7 cellular contexts compared by ENCODE assay signal in the genomic region with DNA sequence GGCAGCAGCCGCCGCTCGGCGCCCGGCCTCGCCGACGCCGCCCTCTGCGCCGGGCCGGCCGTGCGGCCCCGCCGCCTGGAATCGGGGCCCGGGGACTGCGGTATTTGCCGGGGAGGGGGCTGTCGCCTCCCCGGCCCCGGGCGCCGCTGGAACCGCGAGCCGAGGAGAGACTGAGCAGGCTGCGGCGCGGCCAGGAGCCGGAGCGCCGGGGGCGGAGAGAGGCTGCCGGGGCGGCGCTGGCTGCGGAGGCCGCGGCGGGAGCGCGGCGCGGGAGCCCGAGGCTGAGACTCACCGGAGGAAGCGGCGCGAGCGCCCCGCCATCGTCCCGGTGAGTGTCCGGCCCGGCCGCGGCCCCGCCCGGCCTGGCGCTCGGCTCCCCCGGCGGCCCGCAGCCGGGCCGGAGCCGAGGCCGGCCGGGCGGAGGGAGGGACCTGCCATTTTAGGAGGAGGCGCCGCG. TPM values are rescaled to one million over a fixed set of nuclear protein-coding genes. Genes with fewer than 3 reads are reported as not detected.
A peak's percentile ranks its signal among the peaks of the same experiment; 100 is the strongest.
DNase-seq lines count a peak whose midpoint lies in the region; ATAC-seq and TF ChIP-seq lines count a peak whose summit lies in the region.

No MANE protein-coding gene starts in this region.

- H3K4me1 Mint-ChIP-seq in MCF 10A (ENCODE audit: insufficient read depth, unreplicated experiment), result peaks cover 28% of the 10 kb centered on the region
- peaks cover 33% of the 10 kb centered on the region for H3K4me1 Mint-ChIP-seq in memory B cell

- H3K27me3 Mint-ChIP-seq in MCF 10A (ENCODE audit: insufficient read depth, unreplicated experiment) (no peaks in the 10 kb centered on the region), memory B cell (no peaks in the 10 kb centered on the region)

- no peak for TF ChIP-seq POLR2A in uterus (IDR thresholded peaks at IDR 0.05)

- TF ChIP-seq CTCF in GM13977 (IDR thresholded peaks at IDR 0.05; ENCODE audit: extremely low read depth, insufficient read depth, missing control alignments), result no peak
- TF ChIP-seq CTCF in MCF 10A (IDR thresholded peaks at IDR 0.05; ENCODE audit: unreplicated experiment), result no peak
- peak in 1 of 4 experiments; percentile 1 for TF ChIP-seq CTCF in uterus (IDR thresholded peaks at IDR 0.05)

- no peaks in the 10 kb centered on the region for H3K36me3 ChIP-seq in uterus

- no peaks in the 10 kb centered on the region for H3K27me3 ChIP-seq in uterus

- H3K4me3 Mint-ChIP-seq in MCF 10A (ENCODE audit: unreplicated experiment) (peak overlapping the region; percentile 99), memory B cell (peak overlapping the region; percentile 98)

- no TSS peak for BruUV-seq in MCF 10A (replicated peaks; lab: Mats Ljungman, UMichigan)

- DNase-seq in GM13977 (ENCODE audit: low spot score) (peak; percentile 41), MCF 10A (ENCODE audit: unreplicated experiment) (no peak), memory B cell (ENCODE audit: low spot score in 2 of 2) (no peak), uterus (no peak), midbrain (lab: John Stamatoyannopoulos, UW) (no peak)

- H3K36me3 Mint-ChIP-seq in MCF 10A (ENCODE audit: insufficient read depth, unreplicated experiment), result no peaks in the 10 kb centered on the region
- peaks cover 2% of the 10 kb centered on the region for H3K36me3 Mint-ChIP-seq in memory B cell

- ATAC-seq in memory B cell (ENCODE audit: low read depth) (no peak), HG02970 (IDR thresholded peaks at IDR 0.05; ENCODE audit: low FRiP score, unreplicated experiment) (no peak)

- POLR2A ChIA-PET in MCF 10A (lab: Yijun Ruan, JAX), result interaction anchor here (0.8 to 5.0 kb wide), 5 partner anchors 13 to 109 kb away, joined by 3 to 101 read pairs (median 31); a partner anchor contains a TSS

- H3K9me3 Mint-ChIP-seq in MCF 10A (ENCODE audit: unreplicated experiment) (no peaks in the 10 kb centered on the region), memory B cell (no peaks in the 10 kb centered on the region)

- no peaks in the 10 kb centered on the region for H3K9me3 ChIP-seq in uterus

- H3K27ac Mint-ChIP-seq in MCF 10A (ENCODE audit: low read depth, unreplicated experiment), result peak overlapping the region; percentile 100
- peak overlapping the region; percentile 100 for H3K27ac Mint-ChIP-seq in memory B cell

- in situ Hi-C loops in GM13977 (cut with MboI; ENCODE audit: low pct_unique_long_range_greater_than_20kb, low sequenced_read_pairs, unreplicated experiment), result no loop called here

- no peak for TF ChIP-seq EP300 in Ishikawa (IDR thresholded peaks at IDR 0.05; ENCODE audit: borderline replicate concordance)

- CTCF ChIA-PET in MCF 10A (lab: Yijun Ruan, JAX), result no interaction called here

- intact Hi-C loops in MCF 10A (cut with micrococcal nuclease), result loop anchor here (5.0 kb wide), 3 partner anchors 95 to 215 kb away; no protein-coding TSS in a partner anchor
- intact Hi-C loops in uterus (cut with DNase I; ENCODE audit: low total_unique reads), result no loop called here

- no peak for TF ChIP-seq RAD21 in Ishikawa (IDR thresholded peaks at IDR 0.05; ENCODE audit: low read depth)

- peak overlapping the region; percentile 99 to 100 for H3K27ac ChIP-seq in uterus

- peaks cover 0 to 5% of the 10 kb centered on the region in 2 donors for H3K4me1 ChIP-seq in uterus

- peak overlapping the region; percentile 81 to 96 for H3K4me3 ChIP-seq in uterus

TF ChIP-seq in Ishikawa, 13 proteins besides CTCF, POLR2A, EP300 and RAD21:
- TF ChIP-seq FOXM1 (IDR thresholded peaks at IDR 0.05; ENCODE audit: borderline replicate concordance, low read depth) (no peak), YY1 (IDR thresholded peaks at IDR 0.05; ENCODE audit: low read depth) (peak; percentile 52)

RNA-seq across cellular contexts. Expression of a gene that starts 0.8 kb away (rescaled TPM):
- total RNA-seq in MCF 10A (2022), result 58.6 and 63.1 TPM in 2 replicates
- total RNA-seq in uterus, result 100 to 1,000 TPM in 3 of 4 donors, 10 to 100 TPM in 1; 42.0 to 137 (median 119) TPM
